6 cellular contexts compared by ENCODE assay signal in the genomic region with DNA sequence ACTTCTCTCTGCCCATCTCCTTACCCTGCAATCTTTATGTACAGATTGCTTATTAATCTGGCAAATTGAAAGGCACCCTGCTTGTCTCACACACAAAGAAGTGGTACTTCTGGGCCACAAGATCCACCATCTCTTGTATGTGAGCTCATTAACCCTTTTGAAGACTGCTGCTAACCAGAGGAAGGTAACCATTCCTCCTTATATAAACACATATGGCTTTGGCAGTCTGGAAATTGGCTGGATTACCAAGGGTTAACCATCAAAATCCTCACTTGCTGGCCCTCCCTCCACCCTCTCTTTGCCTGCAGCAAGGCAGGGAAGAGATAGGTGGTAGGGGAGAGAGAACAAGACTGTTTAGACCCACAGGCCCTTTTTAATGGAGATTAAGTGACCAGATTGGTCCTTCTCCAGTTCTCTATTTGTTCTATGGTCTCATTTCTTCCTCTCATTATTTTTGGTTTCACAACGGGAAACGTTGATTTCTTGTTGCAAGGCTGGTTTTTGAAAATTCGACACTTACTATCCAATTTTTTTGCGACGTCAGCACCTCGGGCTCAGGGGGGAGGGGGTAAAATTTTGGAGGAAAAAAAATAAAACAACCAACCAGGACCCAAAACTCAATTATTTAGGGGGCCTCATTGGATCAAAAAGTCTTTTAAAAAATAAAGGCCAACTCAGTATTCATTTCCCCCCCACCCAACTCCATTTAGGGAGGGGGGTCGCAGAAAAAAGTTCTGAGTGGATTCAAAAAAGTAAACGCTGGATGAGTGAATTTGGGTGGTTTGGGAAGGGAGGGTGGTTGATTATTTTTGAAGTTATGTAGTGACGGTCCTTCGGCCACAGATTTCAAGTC. TPM values are rescaled to one million over a fixed set of nuclear protein-coding genes. Genes with fewer than 3 reads are reported as not detected.
A peak's percentile ranks its signal among the peaks of the same experiment; 100 is the strongest.
DNase-seq lines count a peak whose midpoint lies in the region; ATAC-seq and TF ChIP-seq lines count a peak whose summit lies in the region.

No MANE protein-coding gene starts in this region.

- DNase-seq in HL-60 (ENCODE audit: low read depth in 1 of 2, low spot score in 1 of 2) (peak in 1 of 2 experiments; percentile 52), RKO (ENCODE audit: low spot score) (peak; percentile 78), prostate gland (ENCODE audit: low spot score) (no peak), GM13977 (ENCODE audit: low spot score) (no peak)

- peaks cover 19% of the 10 kb centered on the region for H3K4me1 ChIP-seq in endocrine pancreas (ENCODE audit: control insufficient read depth, insufficient read depth, low read length)
- peaks cover 5% of the 10 kb centered on the region for H3K4me1 ChIP-seq in prostate gland (replicated peaks)

- H3K4me3 ChIP-seq in HL-60 (replicated peaks; ENCODE audit: insufficient read depth, low read length) (peak overlapping the region; percentile 83), endocrine pancreas (ENCODE audit: control insufficient read depth, insufficient read depth, low read length) (peak overlapping the region; percentile 100), prostate gland (peak overlapping the region; percentile 54 to 89)

- in situ Hi-C loops in GM13977 (cut with MboI; ENCODE audit: low pct_unique_long_range_greater_than_20kb, low sequenced_read_pairs, unreplicated experiment), result no loop called here

- TF ChIP-seq CTCF in HL-60 (IDR thresholded peaks at IDR 0.05; ENCODE audit: insufficient read depth, low read length) (no peak), prostate gland (IDR thresholded peaks at IDR 0.05) (no peak), GM13977 (IDR thresholded peaks at IDR 0.05; ENCODE audit: extremely low read depth, insufficient read depth, missing control alignments) (no peak)

- H3K9me3 ChIP-seq in endocrine pancreas (ENCODE audit: control insufficient read depth, low read length) (no peaks in the 10 kb centered on the region), prostate gland (no peaks in the 10 kb centered on the region)

- H3K36me3 ChIP-seq in endocrine pancreas (ENCODE audit: control insufficient read depth, insufficient read depth, low read length), result peaks cover 11% of the 10 kb centered on the region
- peaks cover 8 to 12% of the 10 kb centered on the region in 2 donors for H3K36me3 ChIP-seq in prostate gland

- intact Hi-C loops in prostate gland (cut with DNase I), result loop anchor here (2.0 to 5.0 kb wide), 2 partner anchors 71 to 105 kb away; a partner anchor contains a TSS

- H3K27me3 ChIP-seq in HL-60 (ENCODE audit: insufficient read depth, poor library complexity, severe bottlenecking) (no peaks in the 10 kb centered on the region), endocrine pancreas (ENCODE audit: control insufficient read depth, insufficient read depth, low read length) (no peaks in the 10 kb centered on the region), prostate gland (replicated peaks; ENCODE audit: insufficient read depth) (no peaks in the 10 kb centered on the region)

- H3K9ac ChIP-seq in endocrine pancreas (ENCODE audit: control insufficient read depth, insufficient read depth, low read length), result peak overlapping the region; percentile 100

- no peak for ATAC-seq in HG02885 (IDR thresholded peaks at IDR 0.05; ENCODE audit: poor library complexity, unreplicated experiment)

- H3K27ac ChIP-seq in HL-60 (replicated peaks) (peak overlapping the region; percentile 99), prostate gland (peak overlapping the region; percentile 95 to 99)

- 0% methylated on average over 10 of the region's 10 CpGs for WGBS in prostate gland

- TF ChIP-seq POLR2A in prostate gland (IDR thresholded peaks at IDR 0.05), result no peak

RNA-seq across cellular contexts. Expression of a gene that starts 0.9 kb away (rescaled TPM):
- total RNA-seq in prostate gland, result 10 to 100 TPM; 40.0 to 51.0 TPM

RNA-seq across cellular contexts. Expression of a gene that starts 1.5 kb away (rescaled TPM):
- total RNA-seq in prostate gland, result 10 to 100 TPM; 63.6 to 69.2 TPM

RNA-seq across cellular contexts. Expression of a gene that starts 10.5 kb away (rescaled TPM):
- total RNA-seq in prostate gland, result 10 to 100 TPM in 1 of 2 donors, 1 to 10 TPM in 1; 8.7 to 11.0 TPM

RNA-seq across cellular contexts. Expression of a gene that starts 30.7 kb away (rescaled TPM):
- 10 to 100 TPM; 12.8 to 18.5 TPM for total RNA-seq in prostate gland

RNA-seq across cellular contexts. Expression of a gene that starts 44.9 kb away (rescaled TPM):
- 10 to 100 TPM; 42.3 to 49.2 TPM for total RNA-seq in prostate gland
